14 cellular contexts compared by ENCODE assay signal in the genomic region with DNA sequence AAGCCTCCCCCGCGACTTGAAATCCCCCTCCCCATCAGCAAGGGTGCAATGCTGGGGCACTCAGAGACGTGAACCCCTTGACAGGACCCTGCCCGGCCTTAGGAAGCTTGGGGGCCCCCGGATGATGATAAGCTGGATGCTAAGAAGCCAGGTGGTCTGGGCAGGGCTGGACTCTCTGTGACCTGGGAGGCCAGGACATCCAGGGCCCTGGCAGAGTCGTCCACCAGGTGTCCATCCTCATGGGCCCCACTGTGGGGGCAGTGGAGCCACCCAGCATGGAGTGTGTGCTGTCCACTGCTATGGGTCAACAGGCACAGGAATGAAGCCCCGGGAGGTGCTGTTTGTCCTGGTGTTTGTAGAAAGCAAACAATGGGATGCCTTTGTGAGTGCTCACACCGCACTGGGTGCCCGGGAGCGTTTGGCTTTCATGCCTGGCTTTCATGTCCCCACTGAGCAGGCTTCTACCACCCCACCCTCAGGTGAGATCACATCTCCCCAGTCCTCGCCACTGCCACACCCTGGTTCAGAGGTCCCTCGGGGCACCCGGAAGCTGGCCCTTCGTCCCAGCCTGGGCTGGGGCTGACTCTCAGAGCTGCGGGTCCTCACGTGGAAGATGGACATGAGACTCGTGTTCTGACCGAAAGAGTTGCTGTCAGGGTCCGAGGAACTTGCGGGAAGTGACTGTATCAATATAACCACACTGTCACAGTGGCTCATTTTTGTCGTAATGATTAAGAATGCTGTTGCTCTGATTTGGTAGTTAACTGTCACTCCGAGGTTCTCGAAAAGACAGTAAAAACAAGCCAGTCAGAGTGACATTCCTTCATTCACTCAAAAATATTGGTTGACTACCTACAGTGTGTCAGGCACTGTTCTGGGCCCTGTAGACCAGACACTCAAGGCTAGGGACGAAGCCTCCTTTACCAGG. TPM values are rescaled to one million over a fixed set of nuclear protein-coding genes. Genes with fewer than 3 reads are reported as not detected.
DNase-seq lines count a peak whose midpoint lies in the region; ATAC-seq and TF ChIP-seq lines count a peak whose summit lies in the region.
"Had no signal": no experiment of that assay in that cellular context is flagged by ENCODE, and none has a peak within 500 bp of the region (broad histone marks: within the 10 kb centered on the region; RNA-seq: fewer than 3 reads in every experiment).

No MANE protein-coding gene starts in this region.

- no peaks in the 10 kb centered on the region for H4K20me1 ChIP-seq in mammary epithelial cell (ENCODE audit: insufficient read depth, low read length)
- H4K20me1 ChIP-seq in OCI-LY7 (ENCODE audit: insufficient read depth, low read length) = no peaks in the 10 kb centered on the region

- peak; percentile 77 for DNase-seq in Calu3
- DNase-seq in HuH-7 (ENCODE audit: low spot score) = peak; percentile 39
- peak; percentile 4 for DNase-seq in mammary epithelial cell
- DNase-seq in neuronal stem cell (ENCODE audit: low spot score) = no peak
- DNase-seq in OCI-LY7 (ENCODE audit: low spot score) = no peak
- DNase-seq in ACHN = no peak
- DNase-seq: activated CD4-positive, CD25-positive, alpha-beta regulatory T cell treated with anti-CD3 and anti-CD28 coated beads, Interleukin-2, amount 50 U/mL, for 72 hours; hippocampal formation; stimulated activated CD4-positive, alpha-beta T cell treated with anti-CD3 and anti-CD28 coated beads, Interleukin-2, amount 100 ng/mL, for 48 hours; stimulated activated naive CD4-positive, alpha-beta T cell had no signal

- H3K79me2 ChIP-seq in mammary epithelial cell (ENCODE audit: insufficient read depth, low read length) = no peaks in the 10 kb centered on the region
- H3K79me2 ChIP-seq in OCI-LY7 (ENCODE audit: insufficient read depth, low read depth, low read length) = no peaks in the 10 kb centered on the region
- H3K79me2 ChIP-seq: parathyroid adenoma had no signal

- intact Hi-C loops in Calu3 (cut with micrococcal nuclease; ENCODE audit: unreplicated experiment) (no loop called here), mammary epithelial cell (cut with micrococcal nuclease) (no loop called here), OCI-LY7 (cut with micrococcal nuclease; ENCODE audit: unreplicated experiment) (no loop called here)

- no peak for ATAC-seq in GM18858 (IDR thresholded peaks at IDR 0.05; ENCODE audit: unreplicated experiment)
- ATAC-seq in HG02970 (IDR thresholded peaks at IDR 0.05; ENCODE audit: low FRiP score, unreplicated experiment) = no peak

- peak overlapping the region; percentile 71 for H3K18ac ChIP-seq in neuronal stem cell (ENCODE audit: low read length)

- H3K4me2 ChIP-seq in mammary epithelial cell (ENCODE audit: insufficient read depth, low read depth, low read length) (no peak overlapping the region), neuronal stem cell (ENCODE audit: insufficient read depth, low read length, poor library complexity, severe bottlenecking) (no peak overlapping the region), OCI-LY7 (ENCODE audit: low read length) (no peak overlapping the region)

- H3K23ac ChIP-seq in neuronal stem cell (ENCODE audit: low read depth, low read length, poor library complexity) = peak overlapping the region; percentile 80

- no peaks in the 10 kb centered on the region for H3K4me1 ChIP-seq in mammary epithelial cell (ENCODE audit: insufficient read depth, low read length)
- H3K4me1 ChIP-seq in neuronal stem cell (ENCODE audit: control insufficient read depth in 2 of 2, insufficient read depth in 1 of 2, low read depth in 1 of 2, low read length in 2 of 2) = peaks cover 0 to 4% of the 10 kb centered on the region in 2 donors
- no peaks in the 10 kb centered on the region for H3K4me1 ChIP-seq in OCI-LY7 (ENCODE audit: insufficient read depth, low read length, poor library complexity, severe bottlenecking)
- H3K4me1 ChIP-seq: parathyroid adenoma had no signal

- no peak overlapping the region for H4K8ac ChIP-seq in neuronal stem cell (ENCODE audit: low read depth, low read length)

- WGBS in mammary epithelial cell (ENCODE audit: low coverage, missing lambda C conversion rate) = 81% methylated on average over 17 of the region's 24 CpGs
- no CpG with 5 or more reads among the region's 24 CpGs for WGBS in neuronal stem cell (ENCODE audit: extremely low coverage in 2 of 2, insufficient read length in 2 of 2, insufficient replicate concordance in 1 of 2), 2 donors

- H2AFZ ChIP-seq in mammary epithelial cell (ENCODE audit: low read depth, low read length) (no peak overlapping the region), neuronal stem cell (ENCODE audit: low read length) (no peak overlapping the region), OCI-LY7 (ENCODE audit: low read length) (no peak overlapping the region)
- H2AFZ ChIP-seq: parathyroid adenoma had no signal

- no peak overlapping the region for H3K4me3 ChIP-seq in mammary epithelial cell (replicated peaks in 1 of 3; ENCODE audit: insufficient read depth in 1 of 3, low read depth in 2 of 3, low read length in 3 of 3)
- H3K4me3 ChIP-seq in neuronal stem cell (ENCODE audit: low read length in 2 of 2) = no peak overlapping the region
- no peak overlapping the region for H3K4me3 ChIP-seq in OCI-LY7 (ENCODE audit: low read depth, low read length, poor library complexity, severe bottlenecking)
- H3K4me3 ChIP-seq: SK-N-MC had no signal

- H4K91ac ChIP-seq in neuronal stem cell (ENCODE audit: low read depth, low read length, poor library complexity) = no peak overlapping the region

- dilution Hi-C loops in mammary epithelial cell (cut with HindIII; ENCODE audit: low sequenced_read_pairs) = no loop called here

- no peak overlapping the region for H3K4ac ChIP-seq in neuronal stem cell (ENCODE audit: low read length)

- no peak overlapping the region for H2BK15ac ChIP-seq in neuronal stem cell (ENCODE audit: low read length)

- no peak overlapping the region for H3K4me3 Mint-ChIP-seq in Calu3 (ENCODE audit: low read depth, unreplicated experiment)

- H3K14ac ChIP-seq in neuronal stem cell (ENCODE audit: low read length) = peak overlapping the region; percentile 85

- no peaks in the 10 kb centered on the region for H3K9me3 ChIP-seq in mammary epithelial cell (replicated peaks; ENCODE audit: insufficient read depth, low read length)
- no peaks in the 10 kb centered on the region for H3K9me3 ChIP-seq in neuronal stem cell (replicated peaks in 1 of 2; ENCODE audit: control insufficient read depth in 2 of 2, insufficient read depth in 1 of 2, low read depth in 1 of 2, low read length in 2 of 2)
- no peaks in the 10 kb centered on the region for H3K9me3 ChIP-seq in OCI-LY7 (ENCODE audit: low read length)

- in situ Hi-C loops in mammary epithelial cell (cut with MboI; ENCODE audit: low sequenced_read_pairs in 2 of 2) (no loop called here), ACHN (cut with HindIII; ENCODE audit: low pct_ligation_motif_present, low pct_unique_long_range_greater_than_20kb, low sequenced_read_pairs) (no loop called here)

- no peaks in the 10 kb centered on the region for H3K36me3 ChIP-seq in mammary epithelial cell (ENCODE audit: insufficient read depth, low read length)
- H3K36me3 ChIP-seq in neuronal stem cell (replicated peaks in 1 of 2; ENCODE audit: control insufficient read depth in 2 of 2, insufficient read depth in 2 of 2, low read length in 2 of 2) = peaks cover 0 to 4% of the 10 kb centered on the region in 2 donors
- no peaks in the 10 kb centered on the region for H3K36me3 ChIP-seq in OCI-LY7 (ENCODE audit: insufficient read depth, low read length)

- H3K27me3 ChIP-seq in mammary epithelial cell (ENCODE audit: insufficient read depth, low read length) = no peaks in the 10 kb centered on the region
- H3K27me3 ChIP-seq in neuronal stem cell (ENCODE audit: control insufficient read depth in 3 of 3, insufficient read depth in 3 of 3, low read depth in 1 of 3, low read length in 3 of 3) = peaks cover 0 to 60% (median 0%) of the 10 kb centered on the region in 3 experiments

- H3K27ac Mint-ChIP-seq in Calu3 (ENCODE audit: unreplicated experiment) = peak overlapping the region; percentile 33

- peaks cover 2% of the 10 kb centered on the region for H3K79me1 ChIP-seq in neuronal stem cell (ENCODE audit: low read depth, low read length)

- TF ChIP-seq CTCF in Calu3 (IDR thresholded peaks at IDR 0.05; ENCODE audit: unreplicated experiment) (no peak), mammary epithelial cell (conservative IDR thresholded peaks at IDR 0.05 in 1 of 2, IDR thresholded peaks at IDR 0.05 in 1 of 2; ENCODE audit: extremely low read depth in 1 of 2, insufficient read depth in 1 of 2, low read depth in 1 of 2, low read length in 2 of 2) (no peak), OCI-LY7 (conservative IDR thresholded peaks at IDR 0.05; ENCODE audit: low read length) (no peak)

- no peaks in the 10 kb centered on the region for H3K9me2 ChIP-seq in OCI-LY7 (ENCODE audit: insufficient read depth, low read length)

- H2BK5ac ChIP-seq in neuronal stem cell (ENCODE audit: low read length) = no peak overlapping the region

- no peak overlapping the region for H2BK120ac ChIP-seq in neuronal stem cell (ENCODE audit: low read depth, low read length)

- no peaks in the 10 kb centered on the region for H3K9me3 Mint-ChIP-seq in Calu3 (ENCODE audit: low read depth, unreplicated experiment)

- CTCF ChIA-PET in Calu3 (lab: Charles Lee) = no interaction called here
- CTCF ChIA-PET in mammary epithelial cell (lab: Charles Lee; ENCODE audit: low non-redundant PET) = no interaction called here
- CTCF ChIA-PET in OCI-LY7 (lab: Charles Lee; ENCODE audit: unreplicated experiment) = no interaction called here

- POLR2A ChIA-PET in OCI-LY7 (lab: Charles Lee) = no interaction called here

- H3K9ac ChIP-seq in mammary epithelial cell (ENCODE audit: insufficient read depth, low read length) (no peak overlapping the region), neuronal stem cell (ENCODE audit: low read depth, low read length, poor library complexity) (no peak overlapping the region)
- H3K9ac ChIP-seq: parathyroid adenoma had no signal

- H2BK12ac ChIP-seq in neuronal stem cell (ENCODE audit: low read length) = peak overlapping the region; percentile 87

- H3K27ac ChIP-seq in mammary epithelial cell (ENCODE audit: insufficient read depth, low read depth, low read length) (no peak overlapping the region), neuronal stem cell (replicated peaks; ENCODE audit: low read length) (no peak overlapping the region), OCI-LY7 (ENCODE audit: low read depth, low read length, poor library complexity, severe bottlenecking) (no peak overlapping the region)
- H3K27ac ChIP-seq: parathyroid adenoma, SK-N-MC had no signal

- H3K36me3 Mint-ChIP-seq in Calu3 (ENCODE audit: insufficient read depth, unreplicated experiment) = no peaks in the 10 kb centered on the region

- H3K27me3 Mint-ChIP-seq in Calu3 (ENCODE audit: unreplicated experiment) = no peaks in the 10 kb centered on the region

- BruUV-seq in Calu3 (replicated peaks; lab: Mats Ljungman, UMichigan) = no TSS peak
- BruUV-seq in mammary epithelial cell (replicated peaks; lab: Mats Ljungman, UMichigan) = no TSS peak
- BruUV-seq in OCI-LY7 (replicated peaks; lab: Mats Ljungman, UMichigan) = no TSS peak

- peak overlapping the region; percentile 63 for H2AK5ac ChIP-seq in neuronal stem cell (ENCODE audit: low read depth, low read length)

- peaks cover 43% of the 10 kb centered on the region for H3K4me1 Mint-ChIP-seq in Calu3 (ENCODE audit: low read depth, unreplicated experiment)

RNA-seq across cellular contexts. Expression of a gene that starts 53.3 kb away (rescaled TPM):
- not detected in 2 replicates for total RNA-seq in Calu3 (2022)
- total RNA-seq in mammary epithelial cell = under 1 TPM in 1 of 2 donors, not detected in 1; 0.67 TPM
- 0.02 TPM for polyA plus RNA-seq in mammary epithelial cell
- not detected for polyA minus RNA-seq in mammary epithelial cell
- not detected for polyA plus RNA-seq in neuronal stem cell (2013, experiment 1 of 2)
- polyA plus RNA-seq in neuronal stem cell (2013, experiment 2 of 2) = 0.01 TPM
- total RNA-seq in OCI-LY7 (2014; rRNA removed; shearing (Covaris generic)) = not detected in 2 replicates
- not detected in 2 replicates for total RNA-seq in OCI-LY7 (2022)

Comparison
In these comparisons a context has a peak if more than half of its experiments do, and no peak if none do; other contexts are left out.
1. DNase-seq: peak in Calu3 (single experiment), HuH-7 (single experiment) and mammary epithelial cell (single experiment); none in neuronal stem cell (single experiment), OCI-LY7 (single experiment) and ACHN (single experiment).